In the genomic region with DNA sequence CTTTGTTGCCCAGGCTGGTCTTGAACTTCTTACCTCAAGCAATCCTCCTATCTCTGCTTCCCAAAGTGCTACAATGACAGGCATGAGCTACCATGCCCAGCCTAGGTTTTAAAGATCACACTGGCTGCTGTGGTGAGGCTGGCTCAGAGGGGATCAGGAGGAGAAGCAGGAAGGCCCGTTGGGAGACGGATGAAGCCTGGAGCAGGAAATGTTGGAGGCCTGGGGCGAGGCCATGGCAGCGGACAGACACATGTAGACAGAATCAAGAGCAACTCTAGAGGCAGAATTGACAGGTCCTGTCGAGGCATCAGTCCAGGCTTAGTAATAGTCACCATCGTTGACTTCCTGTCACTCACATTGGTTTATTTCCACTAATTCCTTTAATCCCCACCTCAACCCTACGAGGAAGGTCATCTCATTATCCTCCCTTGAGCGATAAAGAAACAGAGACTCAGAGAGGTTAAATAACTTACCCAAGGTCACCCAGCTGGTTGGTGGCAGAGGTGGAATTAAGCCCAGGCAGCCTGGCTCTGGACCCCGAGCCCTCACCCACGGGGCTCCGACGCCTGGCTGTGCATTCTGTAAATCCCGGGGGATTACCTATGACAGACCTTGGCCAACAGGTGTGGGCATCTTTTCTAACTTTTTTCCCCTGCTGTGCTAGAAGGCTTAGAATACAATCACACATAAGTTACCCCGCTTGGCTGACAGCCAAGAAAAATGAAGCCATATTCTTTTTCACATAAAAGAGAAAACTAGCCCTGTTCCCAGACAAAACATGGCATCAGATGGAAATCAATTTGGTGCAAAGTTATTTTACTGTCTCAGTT, we compare ENCODE assay signal across 26 cellular contexts.
DNase-seq lines count a peak whose midpoint lies in the region; ATAC-seq, FAIRE-seq and TF ChIP-seq lines count a peak whose summit lies in the region.
"Had no signal": no experiment of that assay in that cellular context is flagged by ENCODE, and none has a peak within 500 bp of the region (broad histone marks: within the 10 kb centered on the region; RNA-seq: fewer than 3 reads in every experiment).

No MANE protein-coding gene starts in this region.

- no peak for FAIRE-seq in GM12892 (lab: Jason Lieb, UNC)
- FAIRE-seq: A204.1, GM12878, keratinocyte had no signal

- no peak for TF ChIP-seq POLR2A in GM12892 (IDR thresholded peaks at IDR 0.05; ENCODE audit: low read depth, low read length)

- DNase-seq in NCI-H2227 (lab: John Stamatoyannopoulos, UW; ENCODE audit: unreplicated experiment) (peak; percentile 22), NCI-H2227 treated with DMSO at 0.1 percent for 48 hours (lab: John Stamatoyannopoulos, UW) (no peak), NCI-H1105 (lab: John Stamatoyannopoulos, UW) (peak; percentile 26), NCI-H82 treated with DMSO at 0.1 percent for 48 hours (lab: John Stamatoyannopoulos, UW; ENCODE audit: unreplicated experiment) (peak; percentile 88), sciatic nerve (ENCODE audit: low spot score) (peak; percentile 25), GM12892 (ENCODE audit: insufficient read length) (no peak), nucleus accumbens (lab: John Stamatoyannopoulos, UW) (no peak)
- DNase-seq: activated CD8-positive, alpha-beta T cell treated with anti-CD3 and anti-CD28 coated beads for 36 hours; activated naive CD4-positive, alpha-beta T cell treated with anti-CD3 and anti-CD28 coated beads, Interleukin-2, amount 10 ng/mL, durations not matched to agents 7 days and 5 days; adrenal gland; CD4-positive, alpha-beta T cell; erythroblast; foreskin keratinocyte; heart right ventricle; left ventricle myocardium superior; NCI-H1048; NCI-H1930; Right ventricle myocardium superior; stimulated activated CD8-positive, alpha-beta memory T cell treated with anti-CD3 and anti-CD28 coated beads, Interleukin-4, amount 100 ng/mL, for 48 hours; uterus had no signal

- ATAC-seq in sciatic nerve (no peak), GM21717 (IDR thresholded peaks at IDR 0.05; ENCODE audit: unreplicated experiment) (no peak)
- ATAC-seq: activated CD8-positive, alpha-beta T cell treated with anti-CD3 and anti-CD28 coated beads for 36 hours; activated T-helper 17 cell treated with anti-CD3 and anti-CD28 coated beads, Interleukin-2, amount 50 U/mL, for 72 hours; foreskin keratinocyte; GM12878; heart right ventricle; left ventricle myocardium superior; Panc1 had no signal

- intact Hi-C loops in sciatic nerve (cut with DNase I): no loop called here

Comparison
In these comparisons a context has a peak if more than half of its experiments do, and no peak if none do; other contexts are left out.
1. DNase-seq: peak in NCI-H2227 (single experiment), NCI-H1105 (single experiment), NCI-H82 treated with DMSO at 0.1 percent for 48 hours (single experiment) and sciatic nerve (single experiment); none in NCI-H2227 treated with DMSO at 0.1 percent for 48 hours (single experiment), GM12892 (single experiment) and nucleus accumbens (0 of 56).